Comparison of ENCODE assay signal across 27 cellular contexts in genomic region chr1:116195077-116195868, GRCh38.
"Had no signal": no experiment of that assay in that cellular context is flagged by ENCODE, and none has a peak within 500 bp of the region (broad histone marks: within the 10 kb centered on the region; RNA-seq: fewer than 3 reads in every experiment).

No MANE protein-coding gene starts in this region.

- H3K27ac ChIP-seq: ascending aorta, cardiac muscle cell, gastroesophageal sphincter, hepatocyte, left ventricle myocardium inferior, testis, vagina, WERI-Rb-1 had no signal

- H3K4me1 ChIP-seq: ascending aorta, gastroesophageal sphincter, left ventricle myocardium inferior, testis, vagina had no signal

- H3K4me3 Mint-ChIP-seq: activated CD4-positive, alpha-beta memory T cell treated with anti-CD3 and anti-CD28 coated beads for 36 hours; activated CD4-positive, alpha-beta T cell treated with anti-CD3 and anti-CD28 coated beads, Interleukin-2, amount 10 ng/mL, durations not matched to agents 24 days and 14 days; activated naive CD4-positive, alpha-beta T cell treated with anti-CD3 and anti-CD28 coated beads, Interleukin-2, amount 10 ng/mL, durations not matched to agents 7 days and 5 days; activated naive CD8-positive, alpha-beta T cell treated with anti-CD3 and anti-CD28 coated beads, Interleukin-2, amount 10 ng/mL, durations not matched to agents 7 days and 5 days; activated T-cell treated with anti-CD3 and anti-CD28 coated beads, Interleukin-2, amount 50 U/mL, for 24 hours; brain; effector memory CD8-positive, alpha-beta T cell; natural killer cell treated with Interleukin-12 subunit alpha and Interleukin-12 subunit beta and Interleukin-15 and Interleukin-18, amount 100 ng/mL, for 72 hours had no signal

- H3K27ac Mint-ChIP-seq: activated CD4-positive, alpha-beta memory T cell treated with anti-CD3 and anti-CD28 coated beads for 36 hours; activated CD4-positive, alpha-beta T cell treated with anti-CD3 and anti-CD28 coated beads, Interleukin-2, amount 10 ng/mL, durations not matched to agents 24 days and 14 days; activated naive CD4-positive, alpha-beta T cell treated with anti-CD3 and anti-CD28 coated beads, Interleukin-2, amount 10 ng/mL, durations not matched to agents 7 days and 5 days; activated naive CD8-positive, alpha-beta T cell treated with anti-CD3 and anti-CD28 coated beads, Interleukin-2, amount 10 ng/mL, durations not matched to agents 7 days and 5 days; activated T-cell treated with anti-CD3 and anti-CD28 coated beads, Interleukin-2, amount 50 U/mL, for 24 hours; brain; effector memory CD8-positive, alpha-beta T cell; natural killer cell treated with Interleukin-12 subunit alpha and Interleukin-12 subunit beta and Interleukin-15 and Interleukin-18, amount 100 ng/mL, for 72 hours had no signal

- H3K9me3 Mint-ChIP-seq: activated CD4-positive, alpha-beta memory T cell treated with anti-CD3 and anti-CD28 coated beads for 36 hours; activated CD4-positive, alpha-beta T cell treated with anti-CD3 and anti-CD28 coated beads, Interleukin-2, amount 10 ng/mL, durations not matched to agents 24 days and 14 days; activated naive CD4-positive, alpha-beta T cell treated with anti-CD3 and anti-CD28 coated beads, Interleukin-2, amount 10 ng/mL, durations not matched to agents 7 days and 5 days; activated T-cell treated with anti-CD3 and anti-CD28 coated beads, Interleukin-2, amount 50 U/mL, for 24 hours; effector memory CD8-positive, alpha-beta T cell; natural killer cell treated with Interleukin-12 subunit alpha and Interleukin-12 subunit beta and Interleukin-15 and Interleukin-18, amount 100 ng/mL, for 72 hours had no signal

- ATAC-seq: activated CD4-positive, CD25-positive, alpha-beta regulatory T cell treated with anti-CD3 and anti-CD28 coated beads, Interleukin-2, amount 50 U/mL, for 24 hours; effector memory CD8-positive, alpha-beta T cell; gastroesophageal sphincter; natural killer cell treated with Interleukin-12 subunit alpha and Interleukin-12 subunit beta and Interleukin-15 and Interleukin-18, amount 100 ng/mL, for 72 hours; right cardiac atrium; stimulated activated naive CD8-positive, alpha-beta T cell treated with anti-CD3 and anti-CD28 coated beads, Interleukin-15, Interleukin-2, amounts not matched to agents 100 U/mL and 50 U/mL, for 24 hours had no signal

- DNase-seq: activated CD4-positive, alpha-beta memory T cell treated with anti-CD3 and anti-CD28 coated beads for 36 hours; activated CD4-positive, alpha-beta T cell treated with anti-CD3 and anti-CD28 coated beads, Interleukin-2, amount 10 ng/mL, durations not matched to agents 24 days and 14 days; activated CD8-positive, alpha-beta memory T cell treated with anti-CD3 and anti-CD28 coated beads, Interleukin-2, amount 50 U/mL, for 4 hours; activated gamma-delta T cell; activated naive CD4-positive, alpha-beta T cell treated with anti-CD3 and anti-CD28 coated beads, Interleukin-2, amount 10 ng/mL, durations not matched to agents 7 days and 5 days; activated naive CD8-positive, alpha-beta T cell treated with anti-CD3 and anti-CD28 coated beads, Interleukin-2, amount 10 ng/mL, durations not matched to agents 7 days and 5 days; activated T-cell treated with anti-CD3 and anti-CD28 coated beads, Interleukin-2, amount 50 U/mL, for 24 hours; cortex of kidney; effector memory CD8-positive, alpha-beta T cell; islet precursor cell; left ventricle myocardium inferior; mesendoderm; posterior cingulate gyrus; right cardiac atrium; stimulated activated CD4-positive, alpha-beta T cell treated with anti-CD3 and anti-CD28 coated beads, Interleukin-4, amount 100 ng/mL, for 1 hour; stimulated activated naive CD8-positive, alpha-beta T cell treated with anti-CD3 and anti-CD28 coated beads, Interleukin-15, Interleukin-2, amounts not matched to agents 100 U/mL and 50 U/mL, for 24 hours; testis; WERI-Rb-1 had no signal

- H3K4me3 ChIP-seq: ascending aorta, cardiac muscle cell, gastroesophageal sphincter, hepatocyte, left ventricle myocardium inferior, lung, testis, vagina had no signal

- H3K27me3 Mint-ChIP-seq: activated CD4-positive, alpha-beta memory T cell treated with anti-CD3 and anti-CD28 coated beads for 36 hours; brain had no signal

- H3K27me3 ChIP-seq: ascending aorta, cardiac muscle cell, hepatocyte, testis, vagina had no signal

- H3K36me3 Mint-ChIP-seq: activated CD4-positive, alpha-beta memory T cell treated with anti-CD3 and anti-CD28 coated beads for 36 hours; activated naive CD4-positive, alpha-beta T cell treated with anti-CD3 and anti-CD28 coated beads, Interleukin-2, amount 10 ng/mL, durations not matched to agents 7 days and 5 days; brain; natural killer cell treated with Interleukin-12 subunit alpha and Interleukin-12 subunit beta and Interleukin-15 and Interleukin-18, amount 100 ng/mL, for 72 hours had no signal

- H3K9me3 ChIP-seq: ascending aorta, gastroesophageal sphincter, left ventricle myocardium inferior, testis, vagina had no signal

- H3K36me3 ChIP-seq: ascending aorta, cardiac muscle cell, gastroesophageal sphincter, left ventricle myocardium inferior, vagina, WERI-Rb-1 had no signal

- H3K4me1 Mint-ChIP-seq: activated CD4-positive, alpha-beta T cell treated with anti-CD3 and anti-CD28 coated beads, Interleukin-2, amount 10 ng/mL, durations not matched to agents 24 days and 14 days; activated naive CD8-positive, alpha-beta T cell treated with anti-CD3 and anti-CD28 coated beads, Interleukin-2, amount 10 ng/mL, durations not matched to agents 7 days and 5 days had no signal
